Comparison of ENCODE assay signal across 25 cellular contexts in genomic region chr15:81229596-81229995, GRCh38. TPM values are rescaled to one million over a fixed set of nuclear protein-coding genes. Genes with fewer than 3 reads are reported as not detected.
DNase-seq lines count a peak whose midpoint lies in the region; ATAC-seq, FAIRE-seq and TF ChIP-seq lines count a peak whose summit lies in the region.
"Had no signal": no experiment of that assay in that cellular context is flagged by ENCODE, and none has a peak within 500 bp of the region (broad histone marks: within the 10 kb centered on the region; RNA-seq: fewer than 3 reads in every experiment).

No MANE protein-coding gene starts in this region.

- peaks cover 3% of the 10 kb centered on the region for H3K9me3 Mint-ChIP-seq in activated T-helper 17 cell treated with anti-CD3 and anti-CD28 coated beads, Interleukin-2, amount 50 U/mL, for 72 hours
- H3K9me3 Mint-ChIP-seq in type B pancreatic cell, result no peaks in the 10 kb centered on the region
- H3K9me3 Mint-ChIP-seq: effector memory CD8-positive, alpha-beta T cell; HFFc6; neural progenitor cell had no signal

- no peak for TF ChIP-seq POLR2A in uterus (IDR thresholded peaks at IDR 0.05)

- no peak overlapping the region for H3K4me3 Mint-ChIP-seq in activated T-helper 17 cell treated with anti-CD3 and anti-CD28 coated beads, Interleukin-2, amount 50 U/mL, for 72 hours
- H3K4me3 Mint-ChIP-seq in type B pancreatic cell, result no peak overlapping the region
- H3K4me3 Mint-ChIP-seq: B cell; effector memory CD8-positive, alpha-beta T cell; HFFc6; neural progenitor cell had no signal

- H3K36me3 Mint-ChIP-seq in activated T-helper 17 cell treated with anti-CD3 and anti-CD28 coated beads, Interleukin-2, amount 50 U/mL, for 72 hours (ENCODE audit: low read depth), result no peaks in the 10 kb centered on the region
- H3K36me3 Mint-ChIP-seq in type B pancreatic cell, result no peaks in the 10 kb centered on the region
- H3K36me3 Mint-ChIP-seq: neural progenitor cell had no signal

- H3K4me1 Mint-ChIP-seq in activated T-helper 17 cell treated with anti-CD3 and anti-CD28 coated beads, Interleukin-2, amount 50 U/mL, for 72 hours, result no peaks in the 10 kb centered on the region
- H3K4me1 Mint-ChIP-seq in type B pancreatic cell (ENCODE audit: unreplicated experiment), result no peaks in the 10 kb centered on the region
- H3K4me1 Mint-ChIP-seq: B cell, neural progenitor cell had no signal

- no peak for TF ChIP-seq CTCF in bronchial epithelial cell (IDR thresholded peaks at IDR 0.05; ENCODE audit: insufficient read depth, low read length, severe bottlenecking)
- TF ChIP-seq CTCF in heart right ventricle (IDR thresholded peaks at IDR 0.05), result no peak
- TF ChIP-seq CTCF in uterus (IDR thresholded peaks at IDR 0.05), result no peak
- no peak for TF ChIP-seq CTCF in type B pancreatic cell (conservative IDR thresholded peaks at IDR 0.05)

- WGBS in heart right ventricle, 2 donors, result 56% methylated on average over 3 of the region's 3 CpGs

- peak; percentile 2 for DNase-seq in bronchial epithelial cell (ENCODE audit: low read depth)
- peak; percentile 29 to 55 for DNase-seq in heart right ventricle
- peak; percentile 88 for DNase-seq in posterior vena cava (ENCODE audit: low spot score)
- peak; percentile 30 to 66 for DNase-seq in uterus
- DNase-seq in DMS53 (lab: John Stamatoyannopoulos, UW), result no peak
- no peak for DNase-seq in type B pancreatic cell (ENCODE audit: extremely low spot score, unreplicated experiment)
- DNase-seq: activated CD4-positive, alpha-beta T cell treated with anti-CD3 and anti-CD28 coated beads, Interleukin-2, amount 50 U/mL, for 4 hours; activated naive CD4-positive, alpha-beta T cell; activated T-cell treated with anti-CD3 and anti-CD28 coated beads for 4 hours; COR-L47; effector memory CD8-positive, alpha-beta T cell; HFFc6; hypothalamus; islet precursor cell; Karpas-422; NCI-H1092; NCI-H2081; NCI-H510A treated with DMSO at 0.1 percent for 48 hours; SIG-M5; T-helper 1 cell; WERI-Rb-1 had no signal

- H3K27me3 ChIP-seq in bronchial epithelial cell (ENCODE audit: control insufficient read depth, insufficient read depth, low read length) (no peaks in the 10 kb centered on the region), heart right ventricle (peaks cover 0 to 4% (median 0%) of the 10 kb centered on the region in 7 donors), uterus (no peaks in the 10 kb centered on the region)
- H3K27me3 ChIP-seq: neural progenitor cell had no signal

- peaks cover 8% of the 10 kb centered on the region for H3K27me3 Mint-ChIP-seq in activated T-helper 17 cell treated with anti-CD3 and anti-CD28 coated beads, Interleukin-2, amount 50 U/mL, for 72 hours
- peaks cover 10% of the 10 kb centered on the region for H3K27me3 Mint-ChIP-seq in type B pancreatic cell

- FAIRE-seq in bronchial epithelial cell (lab: Jason Lieb, UNC), result no peak

- ATAC-seq in heart right ventricle, result peak in 7 of 8 donors; percentile 45 to 95 (median 77)
- ATAC-seq in activated T-helper 17 cell treated with anti-CD3 and anti-CD28 coated beads, Interleukin-2, amount 50 U/mL, for 72 hours (replicated peaks), result no peak
- ATAC-seq: effector memory CD8-positive, alpha-beta T cell had no signal

- H3K9me3 ChIP-seq in heart right ventricle, result peaks cover 0 to 11% (median 0%) of the 10 kb centered on the region in 11 donors
- H3K9me3 ChIP-seq in uterus, result peaks cover 0 to 5% of the 10 kb centered on the region in 2 donors
- H3K9me3 ChIP-seq: thoracic aorta had no signal

- intact Hi-C loops in heart right ventricle (cut with DNase I) (no loop called here), posterior vena cava (cut with DNase I) (no loop called here), uterus (cut with DNase I; ENCODE audit: low total_unique reads) (no loop called here)

- no peak overlapping the region for H3K27ac Mint-ChIP-seq in activated T-helper 17 cell treated with anti-CD3 and anti-CD28 coated beads, Interleukin-2, amount 50 U/mL, for 72 hours
- no peak overlapping the region for H3K27ac Mint-ChIP-seq in type B pancreatic cell
- H3K27ac Mint-ChIP-seq: B cell; effector memory CD8-positive, alpha-beta T cell; HFFc6; neural progenitor cell had no signal

- H3K36me3 ChIP-seq in bronchial epithelial cell (ENCODE audit: control insufficient read depth, insufficient read depth, low read length) (no peaks in the 10 kb centered on the region), heart right ventricle (peaks cover 0 to 6% (median 0%) of the 10 kb centered on the region in 9 donors), uterus (no peaks in the 10 kb centered on the region)
- H3K36me3 ChIP-seq: neural progenitor cell, thoracic aorta, WERI-Rb-1 had no signal

- H3K4me1 ChIP-seq in heart right ventricle, result peaks cover 0 to 26% (median 12%) of the 10 kb centered on the region in 9 donors
- H3K4me1 ChIP-seq in uterus, result no peaks in the 10 kb centered on the region

- H3K4me3 ChIP-seq in bronchial epithelial cell (ENCODE audit: low read depth, low read length) (no peak overlapping the region), heart right ventricle (no peak overlapping the region), uterus (no peak overlapping the region)
- H3K4me3 ChIP-seq: neural progenitor cell, thoracic aorta had no signal

- H3K27ac ChIP-seq in heart right ventricle (peak overlapping the region in 8 of 10 donors; percentile 9 to 74 (median 40)), uterus (peak overlapping the region; percentile 51 to 63)
- H3K27ac ChIP-seq: neural progenitor cell, WERI-Rb-1 had no signal

RNA-seq across cellular contexts. Expression of gene IL16, which starts 32.9 kb away (rescaled TPM):
- under 0.01 and 0.79 TPM in 2 replicates for total RNA-seq in bronchial epithelial cell
- 10 to 100 TPM in 1 of 10 donors, 1 to 10 TPM in 9; 3.3 to 13.1 (median 4.1) TPM for total RNA-seq in heart right ventricle
- polyA plus RNA-seq in heart right ventricle, result 1 to 10 TPM; 4.3 to 4.9 TPM
- total RNA-seq in posterior vena cava, result 10 to 100 TPM; 12.1 to 21.8 TPM
- 10 to 100 TPM; 16.6 to 69.2 (median 23.1) TPM for total RNA-seq in uterus
- total RNA-seq in activated T-helper 17 cell treated with anti-CD3 and anti-CD28 coated beads, Interleukin-2, amount 50 U/mL, for 72 hours, result 10 to 100 TPM; 58.0 to 95.0 TPM
- total RNA-seq in type B pancreatic cell (ENCODE audit: low replicate concordance), result 0.14 TPM in 1 of 2 replicates, not detected in the other
- total RNA-seq: HFFc6 had no signal

Comparison
In these comparisons a context has a peak if more than half of its experiments do, and no peak if none do; other contexts are left out.
1. DNase-seq: peak in bronchial epithelial cell (single experiment), heart right ventricle (2 of 2), posterior vena cava (single experiment) and uterus (2 of 2); none in DMS53 (single experiment) and type B pancreatic cell (single experiment).